31 cellular contexts compared by ENCODE assay signal in the genomic region with DNA sequence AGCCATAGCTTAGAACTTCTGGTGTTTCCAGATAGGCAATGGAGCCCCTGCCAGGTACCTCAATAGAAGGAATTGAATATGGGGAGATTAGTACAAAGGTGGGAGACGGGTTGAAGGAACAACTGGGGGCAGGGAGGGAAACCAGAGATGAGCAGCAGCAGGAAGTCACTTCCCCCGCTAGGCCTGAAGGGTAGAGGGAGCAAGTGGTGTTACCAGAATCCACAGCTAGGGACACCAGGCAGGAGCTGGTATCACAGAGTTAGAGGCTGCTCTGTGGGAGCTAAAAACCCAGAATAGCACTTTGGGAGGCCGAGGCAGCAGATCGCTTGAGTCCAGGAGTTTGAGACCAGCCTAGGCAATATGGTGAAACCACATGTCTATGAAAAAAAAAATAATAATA. TPM values are rescaled to one million over a fixed set of nuclear protein-coding genes. Genes with fewer than 3 reads are reported as not detected.
DNase-seq lines count a peak whose midpoint lies in the region; ATAC-seq, FAIRE-seq and TF ChIP-seq lines count a peak whose summit lies in the region.
"Had no signal": no experiment of that assay in that cellular context is flagged by ENCODE, and none has a peak within 500 bp of the region (broad histone marks: within the 10 kb centered on the region; RNA-seq: fewer than 3 reads in every experiment).

No MANE protein-coding gene starts in this region.

- H3K27me3 Mint-ChIP-seq in osteocyte (ENCODE audit: unreplicated experiment) (no peaks in the 10 kb centered on the region), progenitor cell of endocrine pancreas (no peaks in the 10 kb centered on the region)

- TF ChIP-seq EP300 in HepG2 (IDR thresholded peaks at IDR 0.05; ENCODE audit: low read depth in 2 of 2, low read length in 2 of 2) (no peak), HepG2 (CRISPR knock-in tag; IDR thresholded peaks at IDR 0.05; ENCODE audit: borderline replicate concordance) (no peak)

- H3K27ac ChIP-seq in HepG2 (ENCODE audit: extremely low read length, insufficient read depth, low read length) (no peak overlapping the region), right lobe of liver (no peak overlapping the region)
- H3K27ac ChIP-seq: BLaER1 treated with 17β-estradiol and CSF1 and Interleukin-3, amounts not matched to agents 10 nM and 100 nM; esophagus muscularis mucosa; KMS-11; left ventricle myocardium inferior; neutrophil; psoas muscle had no signal

- in situ Hi-C loops in HepG2 (cut with HindIII; ENCODE audit: extremely low pct_ligation_motif_present, low pct_unique_long_range_greater_than_20kb): no loop called here
- in situ Hi-C loops in G401 (cut with HindIII; ENCODE audit: low sequenced_read_pairs): no loop called here

- peak overlapping the region; percentile 39 for H3K27ac Mint-ChIP-seq in osteocyte (ENCODE audit: unreplicated experiment)
- H3K27ac Mint-ChIP-seq in progenitor cell of endocrine pancreas: no peak overlapping the region
- H3K27ac Mint-ChIP-seq: activated naive CD8-positive, alpha-beta T cell treated with anti-CD3 and anti-CD28 coated beads for 36 hours had no signal

- FAIRE-seq in HepG2 (lab: Jason Lieb, UNC): no peak
- FAIRE-seq: GM12878, HTR-8/SVneo had no signal

- H3K36me3 Mint-ChIP-seq in osteocyte (ENCODE audit: unreplicated experiment) (peaks cover 54% of the 10 kb centered on the region), progenitor cell of endocrine pancreas (ENCODE audit: insufficient read depth) (peaks cover 13% of the 10 kb centered on the region)
- H3K36me3 Mint-ChIP-seq: activated naive CD8-positive, alpha-beta T cell treated with anti-CD3 and anti-CD28 coated beads for 36 hours; naive B cell; stimulated activated naive B cell treated with anti-CD40 and anti-IgM and Interleukin-4, amounts not matched to agents 10 μg/mL and 1 μg/mL and 100 μg/mL, for 72 hours had no signal

- H2AFZ ChIP-seq in HepG2 (ENCODE audit: low read length): no peak overlapping the region

- TF ChIP-seq POLR2A in HepG2 (IDR thresholded peaks at IDR 0.05; ENCODE audit: insufficient read depth in 1 of 2, low read depth in 2 of 2, low read length in 2 of 2) (no peak), right lobe of liver (IDR thresholded peaks at IDR 0.05) (no peak)

- H3K27me3 ChIP-seq in HepG2 (ENCODE audit: control insufficient read depth in 1 of 2, insufficient read depth in 2 of 2, low read length in 2 of 2) (no peaks in the 10 kb centered on the region), right lobe of liver (no peaks in the 10 kb centered on the region)
- H3K27me3 ChIP-seq: BLaER1 treated with 17β-estradiol and CSF1 and Interleukin-3, amounts not matched to agents 10 nM and 100 nM; esophagus muscularis mucosa had no signal

- H3K9ac ChIP-seq in HepG2 (ENCODE audit: insufficient read depth, low read depth, low read length): no peak overlapping the region
- H3K9ac ChIP-seq: BLaER1 treated with 17β-estradiol and CSF1 and Interleukin-3, amounts not matched to agents 10 nM and 100 nM; KMS-11 had no signal

- TF ChIP-seq RAD21 in HepG2 (CRISPR knock-in tag; IDR thresholded peaks at IDR 0.05): no peak

- no peaks in the 10 kb centered on the region for H4K20me1 ChIP-seq in HepG2 (ENCODE audit: insufficient read depth, low read length)
- H4K20me1 ChIP-seq: BLaER1 treated with 17β-estradiol and CSF1 and Interleukin-3, amounts not matched to agents 10 nM and 100 nM had no signal

- H3K4me3 ChIP-seq in HepG2 (replicated peaks in 1 of 3; ENCODE audit: insufficient read depth in 1 of 3, low read depth in 2 of 3, low read length in 3 of 3) (no peak overlapping the region), right lobe of liver (no peak overlapping the region), choroid plexus epithelial cell (ENCODE audit: low read depth, low read length) (no peak overlapping the region)
- H3K4me3 ChIP-seq: BLaER1 treated with 17β-estradiol and CSF1 and Interleukin-3, amounts not matched to agents 10 nM and 100 nM; esophagus muscularis mucosa; GM12878; left ventricle myocardium inferior; psoas muscle had no signal

- H3K4me3 Mint-ChIP-seq in osteocyte (ENCODE audit: unreplicated experiment) (no peak overlapping the region), progenitor cell of endocrine pancreas (ENCODE audit: low read depth) (no peak overlapping the region)
- H3K4me3 Mint-ChIP-seq: activated naive CD8-positive, alpha-beta T cell treated with anti-CD3 and anti-CD28 coated beads for 36 hours; naive B cell; stimulated activated naive B cell treated with anti-CD40 and anti-IgM and Interleukin-4, amounts not matched to agents 10 μg/mL and 1 μg/mL and 100 μg/mL, for 72 hours had no signal

- TF ChIP-seq CTCF in HepG2 (CRISPR knock-in tag; IDR thresholded peaks at IDR 0.05) (no peak), right lobe of liver (IDR thresholded peaks at IDR 0.05) (no peak), choroid plexus epithelial cell (conservative IDR thresholded peaks at IDR 0.05; ENCODE audit: low read depth, low read length) (peak; percentile 25), osteocyte (IDR thresholded peaks at IDR 0.05) (no peak), progenitor cell of endocrine pancreas (IDR thresholded peaks at IDR 0.05; ENCODE audit: unreplicated experiment) (no peak)

- intact Hi-C loops in HepG2 (cut with micrococcal nuclease; ENCODE audit: unreplicated experiment): no loop called here
- intact Hi-C loops in right lobe of liver (cut with DNase I): no loop called here

- H3K36me3 ChIP-seq in HepG2 (replicated peaks in 1 of 2; ENCODE audit: control insufficient read depth in 1 of 2, insufficient read depth in 2 of 2, low read length in 2 of 2) (no peaks in the 10 kb centered on the region), right lobe of liver (no peaks in the 10 kb centered on the region)
- H3K36me3 ChIP-seq: BLaER1 treated with 17β-estradiol and CSF1 and Interleukin-3, amounts not matched to agents 10 nM and 100 nM; neutrophil had no signal

- CTCF ChIA-PET in HepG2 (lab: Yijun Ruan, JAX; ENCODE audit: low intra/inter-chr PET ratio, low total read pairs): no interaction called here

- BruUV-seq in HepG2 (replicated peaks; lab: Mats Ljungman, UMichigan): no TSS peak

- H3K9me3 Mint-ChIP-seq in osteocyte (ENCODE audit: unreplicated experiment): no peaks in the 10 kb centered on the region
- no peaks in the 10 kb centered on the region for H3K9me3 Mint-ChIP-seq in progenitor cell of endocrine pancreas (ENCODE audit: low read depth)
- H3K9me3 Mint-ChIP-seq: activated naive CD8-positive, alpha-beta T cell treated with anti-CD3 and anti-CD28 coated beads for 36 hours; naive B cell; stimulated activated naive B cell treated with anti-CD40 and anti-IgM and Interleukin-4, amounts not matched to agents 10 μg/mL and 1 μg/mL and 100 μg/mL, for 72 hours had no signal

- ATAC-seq in HepG2 (peak; percentile 69), right lobe of liver (no peak)
- ATAC-seq: GM12878; Panc1; psoas muscle; stimulated activated naive B cell treated with anti-CD40 and anti-IgM and Interleukin-4, amounts not matched to agents 10 μg/mL and 1 μg/mL and 100 μg/mL, for 72 hours had no signal

- WGBS in HepG2 (ENCODE audit: low lambda C conversion rate): 92% methylated on average over 4 of the region's 4 CpGs
- WGBS in right lobe of liver (ENCODE audit: insufficient coverage, low coverage, low lambda C conversion rate, missing lambda C conversion rate): 72% methylated on average over 4 of the region's 4 CpGs

- no peaks in the 10 kb centered on the region for H3K79me2 ChIP-seq in HepG2 (ENCODE audit: insufficient read depth, low read length)

- POLR2A ChIA-PET in HepG2 (lab: Yijun Ruan, JAX): interaction anchor here (1.1 to 1.8 kb wide), 2 partner anchors 15 to 23 kb away, joined by 4 to 7 read pairs; a partner anchor contains a TSS

- DNase-seq in HepG2 (ENCODE audit: low spot score) (no peak), right lobe of liver (no peak), MV-4-11 (lab: John Stamatoyannopoulos, UW) (peak; percentile 31), choroid plexus epithelial cell (ENCODE audit: low read depth) (no peak), osteocyte (ENCODE audit: extremely low spot score, unreplicated experiment) (no peak), progenitor cell of endocrine pancreas (ENCODE audit: low spot score, unreplicated experiment) (no peak), G401 (ENCODE audit: low spot score) (no peak), NCI-H1048 (lab: John Stamatoyannopoulos, UW) (no peak)
- DNase-seq: ACHN; activated naive CD8-positive, alpha-beta T cell treated with anti-CD3 and anti-CD28 coated beads for 36 hours; aorta; DMS79; foreskin melanocyte; left ventricle myocardium inferior; naive B cell; NCI-H187; NCI-H2171 treated with DMSO at 0.1 percent for 48 hours; NCI-H524; psoas muscle; SHP77 treated with DMSO at 0.1 percent for 48 hours; stimulated activated CD4-positive, alpha-beta T cell treated with anti-CD3 and anti-CD28 coated beads, Interleukin-4, amount 100 ng/mL, for 4 hours; stimulated activated naive B cell treated with anti-CD40 and anti-IgM and Interleukin-4, amounts not matched to agents 10 μg/mL and 1 μg/mL and 100 μg/mL, for 72 hours; SW 1271; T-helper 9 cell had no signal

- H3K4me1 Mint-ChIP-seq in osteocyte (ENCODE audit: unreplicated experiment) (peaks cover 5% of the 10 kb centered on the region), progenitor cell of endocrine pancreas (ENCODE audit: low read depth) (no peaks in the 10 kb centered on the region)
- H3K4me1 Mint-ChIP-seq: activated naive CD8-positive, alpha-beta T cell treated with anti-CD3 and anti-CD28 coated beads for 36 hours; naive B cell; stimulated activated naive B cell treated with anti-CD40 and anti-IgM and Interleukin-4, amounts not matched to agents 10 μg/mL and 1 μg/mL and 100 μg/mL, for 72 hours had no signal

- no peaks in the 10 kb centered on the region for H3K9me3 ChIP-seq in HepG2 (ENCODE audit: low read length)
- no peaks in the 10 kb centered on the region for H3K9me3 ChIP-seq in right lobe of liver
- H3K9me3 ChIP-seq: BLaER1 treated with 17β-estradiol and CSF1 and Interleukin-3, amounts not matched to agents 10 nM and 100 nM; esophagus muscularis mucosa; left ventricle myocardium inferior; neutrophil; psoas muscle had no signal

- H3K4me1 ChIP-seq in HepG2 (ENCODE audit: insufficient read depth, low read length) (no peaks in the 10 kb centered on the region), right lobe of liver (no peaks in the 10 kb centered on the region)
- H3K4me1 ChIP-seq: BLaER1 treated with 17β-estradiol and CSF1 and Interleukin-3, amounts not matched to agents 10 nM and 100 nM; esophagus muscularis mucosa; left ventricle myocardium inferior; psoas muscle had no signal

- no peak overlapping the region for H3K4me2 ChIP-seq in HepG2 (ENCODE audit: low read depth, low read length)
- H3K4me2 ChIP-seq: BLaER1 treated with 17β-estradiol and CSF1 and Interleukin-3, amounts not matched to agents 10 nM and 100 nM; KMS-11 had no signal

RNA-seq across cellular contexts. Expression of a gene that starts 15.3 kb away (rescaled TPM):
- total RNA-seq in HepG2 (2016; rRNA removed; fragmentation: Illumina TruSeq; extraction: Trizol) (81.7 and 88.8 TPM in 2 replicates), right lobe of liver (10 to 100 TPM; 53.5 to 70.0 (median 61.8) TPM), osteocyte (226 and 237 TPM in 2 replicates), progenitor cell of endocrine pancreas (256 and 259 TPM in 2 replicates)
- 30.9 and 33.3 TPM in 2 replicates for total RNA-seq in HepG2 (2016; cell fraction: cytosol; rRNA removed; fragmentation: Illumina TruSeq; extraction: Trizol; ENCODE audit: low read depth)
- 77.3 and 84.2 TPM in 2 replicates for total RNA-seq in HepG2 (2016; cell fraction: insoluble cytoplasmic fraction; rRNA removed; fragmentation: Illumina TruSeq; extraction: Trizol)
- 78.7 and 78.8 TPM in 2 replicates for total RNA-seq in HepG2 (2016; cell fraction: membrane; rRNA removed; fragmentation: Illumina TruSeq; extraction: Trizol)
- 62.2 and 71.6 TPM in 2 replicates for total RNA-seq in HepG2 (2016; cell fraction: nucleus; rRNA removed; fragmentation: Illumina TruSeq; extraction: Trizol)
- polyA plus RNA-seq in HepG2 (2011; rRNA removed): 29.7 and 30.9 TPM in 2 replicates
- polyA plus RNA-seq in HepG2 (2011; cell fraction: cytosol; rRNA removed): 16.7 and 21.1 TPM in 2 replicates
- 36.0 and 41.1 TPM in 2 replicates for polyA plus RNA-seq in HepG2 (2011; cell fraction: nucleus; rRNA removed)
- polyA plus RNA-seq in HepG2 (2012): 62.3 and 78.5 TPM in 2 replicates
- polyA plus RNA-seq in HepG2 (2016; cell fraction: cytosol; fragmentation: Illumina TruSeq; extraction: Trizol; ENCODE audit: low read depth): 43.7 and 48.0 TPM in 2 replicates
- polyA plus RNA-seq in HepG2 (2016; cell fraction: insoluble cytoplasmic fraction; fragmentation: Illumina TruSeq; extraction: Trizol; ENCODE audit: low read depth): 126 and 151 TPM in 2 replicates
- 99.0 and 109 TPM in 2 replicates for polyA plus RNA-seq in HepG2 (2016; cell fraction: membrane; fragmentation: Illumina TruSeq; extraction: Trizol; ENCODE audit: low read depth)
- 102 and 113 TPM in 2 replicates for polyA plus RNA-seq in HepG2 (2016; cell fraction: nucleus; fragmentation: Illumina TruSeq; extraction: Trizol; ENCODE audit: insufficient read depth, low read depth)
- 47.6 and 50.7 TPM in 2 replicates for polyA minus RNA-seq in HepG2 (2011; rRNA and poly(A)+ RNA removed; ENCODE audit: low replicate concordance)
- polyA minus RNA-seq in HepG2 (2011; cell fraction: cytosol; rRNA and poly(A)+ RNA removed): 23.6 and 33.9 TPM in 2 replicates
- 61.9 and 71.0 TPM in 2 replicates for polyA minus RNA-seq in HepG2 (2011; cell fraction: nucleus; rRNA and poly(A)+ RNA removed)
- 85.0 and 116 TPM in 2 replicates for total RNA-seq in G401 (2014; rRNA removed; shearing (Covaris generic))

RNA-seq across cellular contexts. Expression of a gene that starts 29.9 kb away (rescaled TPM):
- total RNA-seq in HepG2 (2016; rRNA removed; fragmentation: Illumina TruSeq; extraction: Trizol) (0.31 and 0.71 TPM in 2 replicates), right lobe of liver (10 to 100 TPM in 3 of 6 experiments, 1 to 10 TPM in 3; 5.7 to 20.3 (median 10.2) TPM), osteocyte (250 and 265 TPM in 2 replicates), progenitor cell of endocrine pancreas (14.8 and 15.7 TPM in 2 replicates)
- 0.18 and 0.20 TPM in 2 replicates for total RNA-seq in HepG2 (2016; cell fraction: cytosol; rRNA removed; fragmentation: Illumina TruSeq; extraction: Trizol; ENCODE audit: low read depth)
- 0.54 and 0.67 TPM in 2 replicates for total RNA-seq in HepG2 (2016; cell fraction: insoluble cytoplasmic fraction; rRNA removed; fragmentation: Illumina TruSeq; extraction: Trizol)
- total RNA-seq in HepG2 (2016; cell fraction: membrane; rRNA removed; fragmentation: Illumina TruSeq; extraction: Trizol): 0.59 and 0.79 TPM in 2 replicates
- total RNA-seq in HepG2 (2016; cell fraction: nucleus; rRNA removed; fragmentation: Illumina TruSeq; extraction: Trizol): 1.1 and 1.8 TPM in 2 replicates
- polyA plus RNA-seq in HepG2 (2011; rRNA removed): 5.7 and 5.9 TPM in 2 replicates
- polyA plus RNA-seq in HepG2 (2011; cell fraction: cytosol; rRNA removed): 4.3 and 4.8 TPM in 2 replicates
- polyA plus RNA-seq in HepG2 (2011; cell fraction: nucleus; rRNA removed): 5.2 and 8.0 TPM in 2 replicates
- polyA plus RNA-seq in HepG2 (2012): 2.9 and 4.5 TPM in 2 replicates
- 0.09 and 0.10 TPM in 2 replicates for polyA plus RNA-seq in HepG2 (2016; cell fraction: cytosol; fragmentation: Illumina TruSeq; extraction: Trizol; ENCODE audit: low read depth)
- 0.39 and 0.46 TPM in 2 replicates for polyA plus RNA-seq in HepG2 (2016; cell fraction: insoluble cytoplasmic fraction; fragmentation: Illumina TruSeq; extraction: Trizol; ENCODE audit: low read depth)
- polyA plus RNA-seq in HepG2 (2016; cell fraction: membrane; fragmentation: Illumina TruSeq; extraction: Trizol; ENCODE audit: low read depth): 0.32 and 0.35 TPM in 2 replicates
- 1.3 and 1.4 TPM in 2 replicates for polyA plus RNA-seq in HepG2 (2016; cell fraction: nucleus; fragmentation: Illumina TruSeq; extraction: Trizol; ENCODE audit: insufficient read depth, low read depth)
- 26.1 and 95.6 TPM in 2 replicates for polyA minus RNA-seq in HepG2 (2011; rRNA and poly(A)+ RNA removed; ENCODE audit: low replicate concordance)
- 11.6 and 12.8 TPM in 2 replicates for polyA minus RNA-seq in HepG2 (2011; cell fraction: cytosol; rRNA and poly(A)+ RNA removed)
- 5.0 and 5.1 TPM in 2 replicates for polyA minus RNA-seq in HepG2 (2011; cell fraction: nucleus; rRNA and poly(A)+ RNA removed)
- 21.0 and 22.4 TPM in 2 replicates for total RNA-seq in G401 (2014; rRNA removed; shearing (Covaris generic))

RNA-seq across cellular contexts. Expression of a gene that starts 55.9 kb away (rescaled TPM):
- 0.09 TPM in 1 of 2 replicates, not detected in the other for total RNA-seq in HepG2 (2016; rRNA removed; fragmentation: Illumina TruSeq; extraction: Trizol)
- not detected in 2 replicates for total RNA-seq in HepG2 (2016; cell fraction: cytosol; rRNA removed; fragmentation: Illumina TruSeq; extraction: Trizol; ENCODE audit: low read depth)
- total RNA-seq in HepG2 (2016; cell fraction: insoluble cytoplasmic fraction; rRNA removed; fragmentation: Illumina TruSeq; extraction: Trizol): 0.07 and 0.26 TPM in 2 replicates
- 0.07 and 0.15 TPM in 2 replicates for total RNA-seq in HepG2 (2016; cell fraction: membrane; rRNA removed; fragmentation: Illumina TruSeq; extraction: Trizol)
- 0.28 TPM in 1 of 2 replicates, not detected in the other for total RNA-seq in HepG2 (2016; cell fraction: nucleus; rRNA removed; fragmentation: Illumina TruSeq; extraction: Trizol)
- polyA plus RNA-seq in HepG2 (2011; rRNA removed): 1.8 and 2.1 TPM in 2 replicates
- 0.87 and 1.2 TPM in 2 replicates for polyA plus RNA-seq in HepG2 (2011; cell fraction: cytosol; rRNA removed)
- polyA plus RNA-seq in HepG2 (2011; cell fraction: nucleus; rRNA removed): 4.2 and 4.4 TPM in 2 replicates
- polyA plus RNA-seq in HepG2 (2012): 4.6 and 5.8 TPM in 2 replicates
- 0.11 and 0.12 TPM in 2 replicates for polyA plus RNA-seq in HepG2 (2016; cell fraction: cytosol; fragmentation: Illumina TruSeq; extraction: Trizol; ENCODE audit: low read depth)
- polyA plus RNA-seq in HepG2 (2016; cell fraction: insoluble cytoplasmic fraction; fragmentation: Illumina TruSeq; extraction: Trizol; ENCODE audit: low read depth): 0.19 and 0.38 TPM in 2 replicates
- polyA plus RNA-seq in HepG2 (2016; cell fraction: membrane; fragmentation: Illumina TruSeq; extraction: Trizol; ENCODE audit: low read depth): 0.11 and 0.19 TPM in 2 replicates
- polyA plus RNA-seq in HepG2 (2016; cell fraction: nucleus; fragmentation: Illumina TruSeq; extraction: Trizol; ENCODE audit: insufficient read depth, low read depth): 0.79 and 0.81 TPM in 2 replicates
- polyA minus RNA-seq in HepG2 (2011; rRNA and poly(A)+ RNA removed; ENCODE audit: low replicate concordance): 1.1 and 2.5 TPM in 2 replicates
- 2.8 and 4.8 TPM in 2 replicates for polyA minus RNA-seq in HepG2 (2011; cell fraction: cytosol; rRNA and poly(A)+ RNA removed)
- 1.1 and 1.3 TPM in 2 replicates for polyA minus RNA-seq in HepG2 (2011; cell fraction: nucleus; rRNA and poly(A)+ RNA removed)
- 1 to 10 TPM in 3 of 6 experiments, under 1 TPM in 3; 0.54 to 1.9 (median 0.99) TPM for total RNA-seq in right lobe of liver
- not detected in 2 replicates for total RNA-seq in osteocyte
- 4.0 and 5.8 TPM in 2 replicates for total RNA-seq in progenitor cell of endocrine pancreas
- not detected in 2 replicates for total RNA-seq in G401 (2014; rRNA removed; shearing (Covaris generic))

Comparison
In these comparisons a context has a peak if more than half of its experiments do, and no peak if none do; other contexts are left out.
1. RNA of a gene that starts 29.9 kb away (total RNA-seq): 250 to 265 TPM in osteocyte; 21.0 to 22.4 TPM in G401, 14.8 to 15.7 TPM in progenitor cell of endocrine pancreas, 5.7 to 20.3 TPM in right lobe of liver and 0.18 to 1.8 TPM in HepG2; every median in the first group is over 10 times any median in the second.